9 cellular contexts compared by ENCODE assay signal in the genomic region with DNA sequence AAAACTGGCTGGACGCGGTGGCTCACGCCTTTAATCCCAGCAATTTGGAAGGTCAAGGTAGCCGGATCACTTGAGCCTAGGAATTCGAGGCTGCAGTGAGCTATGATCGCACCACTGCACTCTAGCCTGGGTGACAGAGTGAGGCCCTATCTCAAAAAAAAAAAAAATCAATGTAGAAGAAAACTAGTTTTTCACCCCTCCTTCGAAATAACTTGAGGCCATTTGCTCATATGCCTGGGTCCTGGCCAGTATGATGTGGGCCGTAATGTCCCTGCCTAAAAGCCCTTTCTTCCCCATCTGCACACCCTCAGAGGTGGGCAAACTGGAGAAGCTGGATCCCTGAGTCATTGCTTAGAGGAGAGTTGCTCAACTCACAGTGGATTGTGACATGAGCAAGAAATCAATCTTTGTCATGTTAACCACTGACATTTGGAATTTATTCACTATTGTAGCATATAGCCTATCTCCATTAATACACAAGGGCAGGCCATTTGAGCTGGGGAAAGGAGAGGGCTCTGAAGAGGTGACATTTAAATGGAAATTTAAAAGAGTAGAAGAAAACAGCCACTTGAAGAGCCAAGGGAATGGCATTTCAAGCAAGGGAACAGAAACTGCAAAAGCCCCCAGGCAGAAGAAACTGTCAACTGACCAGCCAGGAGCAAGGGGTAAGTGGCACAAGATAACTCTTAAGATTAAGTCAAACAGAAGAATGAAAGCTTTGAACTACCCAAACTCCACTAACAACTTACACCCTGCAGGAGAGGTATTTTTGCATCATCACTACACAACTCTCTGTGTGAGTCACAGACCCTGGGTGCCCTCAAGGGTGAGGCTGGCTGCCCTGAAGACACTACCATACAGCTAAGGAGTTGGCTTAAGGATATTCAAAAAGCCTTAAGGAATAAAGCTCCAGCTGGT. TPM values are rescaled to one million over a fixed set of nuclear protein-coding genes. Genes with fewer than 3 reads are reported as not detected.
A peak's percentile ranks its signal among the peaks of the same experiment; 100 is the strongest.
DNase-seq lines count a peak whose midpoint lies in the region; ATAC-seq lines count a peak whose summit lies in the region.
"Had no signal": no experiment of that assay in that cellular context is flagged by ENCODE, and none has a peak within 500 bp of the region (broad histone marks: within the 10 kb centered on the region; RNA-seq: fewer than 3 reads in every experiment).

No MANE protein-coding gene starts in this region.

- H3K9me3 Mint-ChIP-seq in activated T-helper 2 cell treated with anti-CD3 and anti-CD28 coated beads, Interferon-gamma antibody, Interleukin-2, Interleukin-4, amounts not matched to agents 10 μg/mL and 5 μg/mL and 100 μg/mL, durations not matched to agents 14 hours and 24 hours and 36 hours: no peaks in the 10 kb centered on the region
- no peaks in the 10 kb centered on the region for H3K9me3 Mint-ChIP-seq in natural killer cell treated with Interleukin-12 subunit alpha and Interleukin-12 subunit beta and Interleukin-15 and Interleukin-18, amount 100 ng/mL, for 72 hours

- peak; percentile 47 for ATAC-seq in GM18517 (IDR thresholded peaks at IDR 0.05; ENCODE audit: unreplicated experiment)
- peak; percentile 74 to 85 for ATAC-seq in natural killer cell treated with Interleukin-12 subunit alpha and Interleukin-12 subunit beta and Interleukin-15 and Interleukin-18, amount 100 ng/mL, for 72 hours
- no peak for ATAC-seq in HG03025 (IDR thresholded peaks at IDR 0.05; ENCODE audit: low FRiP score, unreplicated experiment)

- H3K27me3 Mint-ChIP-seq in activated T-helper 2 cell treated with anti-CD3 and anti-CD28 coated beads, Interferon-gamma antibody, Interleukin-2, Interleukin-4, amounts not matched to agents 10 μg/mL and 5 μg/mL and 100 μg/mL, durations not matched to agents 14 hours and 24 hours and 36 hours (ENCODE audit: low read depth): peaks cover 6% of the 10 kb centered on the region
- H3K27me3 Mint-ChIP-seq in natural killer cell treated with Interleukin-12 subunit alpha and Interleukin-12 subunit beta and Interleukin-15 and Interleukin-18, amount 100 ng/mL, for 72 hours: no peaks in the 10 kb centered on the region

- intact Hi-C loops in activated T-helper 2 cell treated with anti-CD3 and anti-CD28 coated beads, Interferon-gamma antibody, Interleukin-2, Interleukin-4, amounts not matched to agents 10 μg/mL and 5 μg/mL and 100 μg/mL, durations not matched to agents 14 hours and 24 hours and 36 hours (cut with micrococcal nuclease): loop anchor here (5.0 kb wide), 1 partner anchor 59 kb away; no protein-coding TSS in a partner anchor

- no peak overlapping the region for H3K4me3 Mint-ChIP-seq in activated T-helper 2 cell treated with anti-CD3 and anti-CD28 coated beads, Interferon-gamma antibody, Interleukin-2, Interleukin-4, amounts not matched to agents 10 μg/mL and 5 μg/mL and 100 μg/mL, durations not matched to agents 14 hours and 24 hours and 36 hours (ENCODE audit: low read depth)
- H3K4me3 Mint-ChIP-seq in natural killer cell treated with Interleukin-12 subunit alpha and Interleukin-12 subunit beta and Interleukin-15 and Interleukin-18, amount 100 ng/mL, for 72 hours: peak overlapping the region; percentile 7

- peak; percentile 27 for DNase-seq in HuH-7.5 (ENCODE audit: low spot score)
- no peak for DNase-seq in activated T-helper 2 cell treated with anti-CD3 and anti-CD28 coated beads, Interferon-gamma antibody, Interleukin-2, Interleukin-4, amounts not matched to agents 10 μg/mL and 5 μg/mL and 100 μg/mL, durations not matched to agents 14 hours and 24 hours and 36 hours (ENCODE audit: low spot score)
- DNase-seq in natural killer cell treated with Interleukin-12 subunit alpha and Interleukin-12 subunit beta and Interleukin-15 and Interleukin-18, amount 100 ng/mL, for 72 hours (ENCODE audit: low spot score): no peak
- DNase-seq in activated gamma-delta T cell (lab: John Stamatoyannopoulos, UW): no peak
- no peak for DNase-seq in OCI-M2 (lab: John Stamatoyannopoulos, UW; ENCODE audit: unreplicated experiment)
- DNase-seq in occipital lobe (lab: John Stamatoyannopoulos, UW): no peak
- DNase-seq: stimulated activated naive CD4-positive, alpha-beta T cell had no signal

- peak overlapping the region; percentile 18 for H3K27ac Mint-ChIP-seq in activated T-helper 2 cell treated with anti-CD3 and anti-CD28 coated beads, Interferon-gamma antibody, Interleukin-2, Interleukin-4, amounts not matched to agents 10 μg/mL and 5 μg/mL and 100 μg/mL, durations not matched to agents 14 hours and 24 hours and 36 hours
- H3K27ac Mint-ChIP-seq in natural killer cell treated with Interleukin-12 subunit alpha and Interleukin-12 subunit beta and Interleukin-15 and Interleukin-18, amount 100 ng/mL, for 72 hours: peak overlapping the region in 1 of 2 donors; percentile 4

- no peaks in the 10 kb centered on the region for H3K36me3 Mint-ChIP-seq in activated T-helper 2 cell treated with anti-CD3 and anti-CD28 coated beads, Interferon-gamma antibody, Interleukin-2, Interleukin-4, amounts not matched to agents 10 μg/mL and 5 μg/mL and 100 μg/mL, durations not matched to agents 14 hours and 24 hours and 36 hours (ENCODE audit: low read depth)
- H3K36me3 Mint-ChIP-seq in natural killer cell treated with Interleukin-12 subunit alpha and Interleukin-12 subunit beta and Interleukin-15 and Interleukin-18, amount 100 ng/mL, for 72 hours: no peaks in the 10 kb centered on the region

- H3K4me1 Mint-ChIP-seq in activated T-helper 2 cell treated with anti-CD3 and anti-CD28 coated beads, Interferon-gamma antibody, Interleukin-2, Interleukin-4, amounts not matched to agents 10 μg/mL and 5 μg/mL and 100 μg/mL, durations not matched to agents 14 hours and 24 hours and 36 hours (ENCODE audit: low read depth): peaks cover 11% of the 10 kb centered on the region
- peaks cover 4 to 7% of the 10 kb centered on the region in 2 donors for H3K4me1 Mint-ChIP-seq in natural killer cell treated with Interleukin-12 subunit alpha and Interleukin-12 subunit beta and Interleukin-15 and Interleukin-18, amount 100 ng/mL, for 72 hours (ENCODE audit: low read depth in 2 of 2)

RNA-seq across cellular contexts. Expression of a gene that starts 7.6 kb away (rescaled TPM):
- 32.1 and 35.1 TPM in 2 replicates for total RNA-seq in activated T-helper 2 cell treated with anti-CD3 and anti-CD28 coated beads, Interferon-gamma antibody, Interleukin-2, Interleukin-4, amounts not matched to agents 10 μg/mL and 5 μg/mL and 100 μg/mL, durations not matched to agents 14 hours and 24 hours and 36 hours
- 10 to 100 TPM in 1 of 2 donors, 1 to 10 TPM in 1; 9.7 to 23.4 TPM for total RNA-seq in natural killer cell treated with Interleukin-12 subunit alpha and Interleukin-12 subunit beta and Interleukin-15 and Interleukin-18, amount 100 ng/mL, for 72 hours
- total RNA-seq in occipital lobe: 11.2 TPM
